1 cellular context compared by ENCODE assay signal in genomic region chr12:6542209-6543009, GRCh38.
TF ChIP-seq lines count a peak whose summit lies in the region.

No MANE protein-coding gene starts in this region.

TF ChIP-seq in HepG2, 621 proteins besides CTCF, POLR2A, EP300 and RAD21 (continued from another document and continues in another):
- TF ChIP-seq, protein P1, sequence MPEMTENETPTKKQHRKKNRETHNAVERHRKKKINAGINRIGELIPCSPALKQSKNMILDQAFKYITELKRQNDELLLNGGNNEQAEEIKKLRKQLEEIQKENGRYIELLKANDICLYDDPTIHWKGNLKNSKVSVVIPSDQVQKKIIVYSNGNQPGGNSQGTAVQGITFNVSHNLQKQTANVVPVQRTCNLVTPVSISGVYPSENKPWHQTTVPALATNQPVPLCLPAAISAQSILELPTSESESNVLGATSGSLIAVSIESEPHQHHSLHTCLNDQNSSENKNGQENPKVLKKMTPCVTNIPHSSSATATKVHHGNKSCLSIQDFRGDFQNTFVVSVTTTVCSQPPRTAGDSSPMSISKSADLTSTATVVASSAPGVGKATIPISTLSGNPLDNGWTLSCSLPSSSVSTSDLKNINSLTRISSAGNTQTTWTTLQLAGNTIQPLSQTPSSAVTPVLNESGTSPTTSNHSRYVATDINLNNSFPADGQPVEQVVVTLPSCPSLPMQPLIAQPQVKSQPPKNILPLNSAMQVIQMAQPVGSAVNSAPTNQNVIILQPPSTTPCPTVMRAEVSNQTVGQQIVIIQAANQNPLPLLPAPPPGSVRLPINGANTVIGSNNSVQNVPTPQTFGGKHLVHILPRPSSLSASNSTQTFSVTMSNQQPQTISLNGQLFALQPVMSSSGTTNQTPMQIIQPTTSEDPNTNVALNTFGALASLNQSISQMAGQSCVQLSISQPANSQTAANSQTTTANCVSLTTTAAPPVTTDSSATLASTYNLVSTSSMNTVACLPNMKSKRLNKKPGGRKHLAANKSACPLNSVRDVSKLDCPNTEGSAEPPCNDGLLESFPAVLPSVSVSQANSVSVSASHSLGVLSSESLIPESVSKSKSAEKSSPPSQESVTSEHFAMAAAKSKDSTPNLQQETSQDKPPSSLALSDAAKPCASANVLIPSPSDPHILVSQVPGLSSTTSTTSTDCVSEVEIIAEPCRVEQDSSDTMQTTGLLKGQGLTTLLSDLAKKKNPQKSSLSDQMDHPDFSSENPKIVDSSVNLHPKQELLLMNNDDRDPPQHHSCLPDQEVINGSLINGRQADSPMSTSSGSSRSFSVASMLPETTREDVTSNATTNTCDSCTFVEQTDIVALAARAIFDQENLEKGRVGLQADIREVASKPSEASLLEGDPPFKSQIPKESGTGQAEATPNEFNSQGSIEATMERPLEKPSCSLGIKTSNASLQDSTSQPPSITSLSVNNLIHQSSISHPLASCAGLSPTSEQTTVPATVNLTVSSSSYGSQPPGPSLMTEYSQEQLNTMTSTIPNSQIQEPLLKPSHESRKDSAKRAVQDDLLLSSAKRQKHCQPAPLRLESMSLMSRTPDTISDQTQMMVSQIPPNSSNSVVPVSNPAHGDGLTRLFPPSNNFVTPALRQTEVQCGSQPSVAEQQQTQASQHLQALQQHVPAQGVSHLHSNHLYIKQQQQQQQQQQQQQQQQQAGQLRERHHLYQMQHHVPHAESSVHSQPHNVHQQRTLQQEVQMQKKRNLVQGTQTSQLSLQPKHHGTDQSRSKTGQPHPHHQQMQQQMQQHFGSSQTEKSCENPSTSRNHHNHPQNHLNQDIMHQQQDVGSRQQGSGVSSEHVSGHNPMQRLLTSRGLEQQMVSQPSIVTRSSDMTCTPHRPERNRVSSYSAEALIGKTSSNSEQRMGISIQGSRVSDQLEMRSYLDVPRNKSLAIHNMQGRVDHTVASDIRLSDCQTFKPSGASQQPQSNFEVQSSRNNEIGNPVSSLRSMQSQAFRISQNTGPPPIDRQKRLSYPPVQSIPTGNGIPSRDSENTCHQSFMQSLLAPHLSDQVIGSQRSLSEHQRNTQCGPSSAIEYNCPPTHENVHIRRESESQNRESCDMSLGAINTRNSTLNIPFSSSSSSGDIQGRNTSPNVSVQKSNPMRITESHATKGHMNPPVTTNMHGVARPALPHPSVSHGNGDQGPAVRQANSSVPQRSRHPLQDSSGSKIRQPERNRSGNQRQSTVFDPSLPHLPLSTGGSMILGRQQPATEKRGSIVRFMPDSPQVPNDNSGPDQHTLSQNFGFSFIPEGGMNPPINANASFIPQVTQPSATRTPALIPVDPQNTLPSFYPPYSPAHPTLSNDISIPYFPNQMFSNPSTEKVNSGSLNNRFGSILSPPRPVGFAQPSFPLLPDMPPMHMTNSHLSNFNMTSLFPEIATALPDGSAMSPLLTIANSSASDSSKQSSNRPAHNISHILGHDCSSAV (CRISPR knock-in tag; IDR thresholded peaks at IDR 0.05; ENCODE audit: borderline replicate concordance), result no peak
- TF ChIP-seq ZNF484 (CRISPR knock-in tag; IDR thresholded peaks at IDR 0.05; ENCODE audit: borderline replicate concordance, low read depth), result no peak
- TF ChIP-seq, protein P2, sequence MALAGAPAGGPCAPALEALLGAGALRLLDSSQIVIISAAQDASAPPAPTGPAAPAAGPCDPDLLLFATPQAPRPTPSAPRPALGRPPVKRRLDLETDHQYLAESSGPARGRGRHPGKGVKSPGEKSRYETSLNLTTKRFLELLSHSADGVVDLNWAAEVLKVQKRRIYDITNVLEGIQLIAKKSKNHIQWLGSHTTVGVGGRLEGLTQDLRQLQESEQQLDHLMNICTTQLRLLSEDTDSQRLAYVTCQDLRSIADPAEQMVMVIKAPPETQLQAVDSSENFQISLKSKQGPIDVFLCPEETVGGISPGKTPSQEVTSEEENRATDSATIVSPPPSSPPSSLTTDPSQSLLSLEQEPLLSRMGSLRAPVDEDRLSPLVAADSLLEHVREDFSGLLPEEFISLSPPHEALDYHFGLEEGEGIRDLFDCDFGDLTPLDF (CRISPR knock-in tag; IDR thresholded peaks at IDR 0.05), result no peak
- no peak for TF ChIP-seq ZNF720 (CRISPR knock-in tag; IDR thresholded peaks at IDR 0.05)
- TF ChIP-seq MXD1 (CRISPR knock-in tag; IDR thresholded peaks at IDR 0.05), result 0 out of 2 replicates have a peak, but pooled peaks have one; percentile 37
- 0 out of 2 replicates have a peak, but pooled peaks have one; percentile 11 for TF ChIP-seq MEIS1 (CRISPR knock-in tag; IDR thresholded peaks at IDR 0.05; ENCODE audit: borderline replicate concordance)
- TF ChIP-seq, protein P3, sequence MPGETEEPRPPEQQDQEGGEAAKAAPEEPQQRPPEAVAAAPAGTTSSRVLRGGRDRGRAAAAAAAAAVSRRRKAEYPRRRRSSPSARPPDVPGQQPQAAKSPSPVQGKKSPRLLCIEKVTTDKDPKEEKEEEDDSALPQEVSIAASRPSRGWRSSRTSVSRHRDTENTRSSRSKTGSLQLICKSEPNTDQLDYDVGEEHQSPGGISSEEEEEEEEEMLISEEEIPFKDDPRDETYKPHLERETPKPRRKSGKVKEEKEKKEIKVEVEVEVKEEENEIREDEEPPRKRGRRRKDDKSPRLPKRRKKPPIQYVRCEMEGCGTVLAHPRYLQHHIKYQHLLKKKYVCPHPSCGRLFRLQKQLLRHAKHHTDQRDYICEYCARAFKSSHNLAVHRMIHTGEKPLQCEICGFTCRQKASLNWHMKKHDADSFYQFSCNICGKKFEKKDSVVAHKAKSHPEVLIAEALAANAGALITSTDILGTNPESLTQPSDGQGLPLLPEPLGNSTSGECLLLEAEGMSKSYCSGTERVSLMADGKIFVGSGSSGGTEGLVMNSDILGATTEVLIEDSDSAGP (CRISPR knock-in tag; IDR thresholded peaks at IDR 0.05; ENCODE audit: borderline replicate concordance), result peak; percentile 51; the same call in 1 of the 2 replicates
- no peak for TF ChIP-seq PTBP1 (IDR thresholded peaks at IDR 0.05; ENCODE audit: low read depth, low read length, poor library complexity, severe bottlenecking)
- no peak for TF ChIP-seq RBAK (CRISPR knock-in tag; IDR thresholded peaks at IDR 0.05)
- TF ChIP-seq ZNF766 (CRISPR knock-in tag; IDR thresholded peaks at IDR 0.05; ENCODE audit: borderline replicate concordance), result no peak; the same call in 1 of the 2 replicates
- TF ChIP-seq TEAD3 (CRISPR knock-in tag; optimal IDR thresholded peaks at IDR 0.05; ENCODE audit: borderline replicate concordance), result peak; percentile 42
- TF ChIP-seq, protein P4, sequence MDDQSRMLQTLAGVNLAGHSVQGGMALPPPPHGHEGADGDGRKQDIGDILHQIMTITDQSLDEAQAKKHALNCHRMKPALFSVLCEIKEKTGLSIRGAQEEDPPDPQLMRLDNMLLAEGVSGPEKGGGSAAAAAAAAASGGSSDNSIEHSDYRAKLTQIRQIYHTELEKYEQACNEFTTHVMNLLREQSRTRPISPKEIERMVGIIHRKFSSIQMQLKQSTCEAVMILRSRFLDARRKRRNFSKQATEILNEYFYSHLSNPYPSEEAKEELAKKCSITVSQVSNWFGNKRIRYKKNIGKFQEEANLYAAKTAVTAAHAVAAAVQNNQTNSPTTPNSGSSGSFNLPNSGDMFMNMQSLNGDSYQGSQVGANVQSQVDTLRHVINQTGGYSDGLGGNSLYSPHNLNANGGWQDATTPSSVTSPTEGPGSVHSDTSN (CRISPR knock-in tag; IDR thresholded peaks at IDR 0.05; ENCODE audit: borderline replicate concordance), result no peak
- 0 out of 2 replicates have a peak, but pooled peaks have one; percentile 63 for TF ChIP-seq ZNF124 (CRISPR knock-in tag; IDR thresholded peaks at IDR 0.05)
- no peak for TF ChIP-seq PRMT3 (CRISPR knock-in tag; IDR thresholded peaks at IDR 0.05; ENCODE audit: borderline replicate concordance, low read depth)
- peak; percentile 41 for TF ChIP-seq FOSL2 (CRISPR knock-in tag; IDR thresholded peaks at IDR 0.05)
- TF ChIP-seq NFIB (CRISPR knock-in tag; IDR thresholded peaks at IDR 0.05; ENCODE audit: borderline replicate concordance), result no peak
- TF ChIP-seq, protein P5, sequence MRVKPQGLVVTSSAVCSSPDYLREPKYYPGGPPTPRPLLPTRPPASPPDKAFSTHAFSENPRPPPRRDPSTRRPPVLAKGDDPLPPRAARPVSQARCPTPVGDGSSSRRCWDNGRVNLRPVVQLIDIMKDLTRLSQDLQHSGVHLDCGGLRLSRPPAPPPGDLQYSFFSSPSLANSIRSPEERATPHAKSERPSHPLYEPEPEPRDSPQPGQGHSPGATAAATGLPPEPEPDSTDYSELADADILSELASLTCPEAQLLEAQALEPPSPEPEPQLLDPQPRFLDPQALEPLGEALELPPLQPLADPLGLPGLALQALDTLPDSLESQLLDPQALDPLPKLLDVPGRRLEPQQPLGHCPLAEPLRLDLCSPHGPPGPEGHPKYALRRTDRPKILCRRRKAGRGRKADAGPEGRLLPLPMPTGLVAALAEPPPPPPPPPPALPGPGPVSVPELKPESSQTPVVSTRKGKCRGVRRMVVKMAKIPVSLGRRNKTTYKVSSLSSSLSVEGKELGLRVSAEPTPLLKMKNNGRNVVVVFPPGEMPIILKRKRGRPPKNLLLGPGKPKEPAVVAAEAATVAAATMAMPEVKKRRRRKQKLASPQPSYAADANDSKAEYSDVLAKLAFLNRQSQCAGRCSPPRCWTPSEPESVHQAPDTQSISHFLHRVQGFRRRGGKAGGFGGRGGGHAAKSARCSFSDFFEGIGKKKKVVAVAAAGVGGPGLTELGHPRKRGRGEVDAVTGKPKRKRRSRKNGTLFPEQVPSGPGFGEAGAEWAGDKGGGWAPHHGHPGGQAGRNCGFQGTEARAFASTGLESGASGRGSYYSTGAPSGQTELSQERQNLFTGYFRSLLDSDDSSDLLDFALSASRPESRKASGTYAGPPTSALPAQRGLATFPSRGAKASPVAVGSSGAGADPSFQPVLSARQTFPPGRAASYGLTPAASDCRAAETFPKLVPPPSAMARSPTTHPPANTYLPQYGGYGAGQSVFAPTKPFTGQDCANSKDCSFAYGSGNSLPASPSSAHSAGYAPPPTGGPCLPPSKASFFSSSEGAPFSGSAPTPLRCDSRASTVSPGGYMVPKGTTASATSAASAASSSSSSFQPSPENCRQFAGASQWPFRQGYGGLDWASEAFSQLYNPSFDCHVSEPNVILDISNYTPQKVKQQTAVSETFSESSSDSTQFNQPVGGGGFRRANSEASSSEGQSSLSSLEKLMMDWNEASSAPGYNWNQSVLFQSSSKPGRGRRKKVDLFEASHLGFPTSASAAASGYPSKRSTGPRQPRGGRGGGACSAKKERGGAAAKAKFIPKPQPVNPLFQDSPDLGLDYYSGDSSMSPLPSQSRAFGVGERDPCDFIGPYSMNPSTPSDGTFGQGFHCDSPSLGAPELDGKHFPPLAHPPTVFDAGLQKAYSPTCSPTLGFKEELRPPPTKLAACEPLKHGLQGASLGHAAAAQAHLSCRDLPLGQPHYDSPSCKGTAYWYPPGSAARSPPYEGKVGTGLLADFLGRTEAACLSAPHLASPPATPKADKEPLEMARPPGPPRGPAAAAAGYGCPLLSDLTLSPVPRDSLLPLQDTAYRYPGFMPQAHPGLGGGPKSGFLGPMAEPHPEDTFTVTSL (CRISPR knock-in tag; IDR thresholded peaks at IDR 0.05; ENCODE audit: borderline replicate concordance), result peak; percentile 74; the same call in 1 of the 2 replicates
- no peak for TF ChIP-seq HINFP (CRISPR knock-in tag; IDR thresholded peaks at IDR 0.05; ENCODE audit: low read depth)
